ENCODE assay signal across 2 cellular contexts in genomic region chr3:136862953-136863352, GRCh38.
TF ChIP-seq lines count a peak whose summit lies in the region.

No MANE protein-coding gene starts in this region.

TF ChIP-seq in A549, 52 proteins besides CTCF, POLR2A, EP300 and RAD21:
- TF ChIP-seq PHF8 (IDR thresholded peaks at IDR 0.05; ENCODE audit: borderline replicate concordance, low read depth) (no peak), BHLHE40 (IDR thresholded peaks at IDR 0.05; ENCODE audit: low read depth, low read length) (no peak), ESRRA (IDR thresholded peaks at IDR 0.05; ENCODE audit: borderline replicate concordance, low read length) (no peak), TP53 (CRISPR knock-in tag; IDR thresholded peaks at IDR 0.05) (no peak), HOXB5 (CRISPR knock-in tag; IDR thresholded peaks at IDR 0.05) (no peak), REST (IDR thresholded peaks at IDR 0.05) (no peak), NPAS2 (CRISPR knock-in tag; IDR thresholded peaks at IDR 0.05; ENCODE audit: borderline replicate concordance) (no peak), ELK1 (IDR thresholded peaks at IDR 0.05; ENCODE audit: low read depth, low read length) (no peak), FOXS1 (CRISPR knock-in tag; IDR thresholded peaks at IDR 0.05) (no peak), CBX8 (IDR thresholded peaks at IDR 0.05) (no peak), MYC (IDR thresholded peaks at IDR 0.05; ENCODE audit: borderline replicate concordance, low read length) (no peak), USF2 (IDR thresholded peaks at IDR 0.05) (no peak)

TF ChIP-seq in K562, 482 proteins besides CTCF, POLR2A, EP300 and RAD21:
- TF ChIP-seq TRIM25 (IDR thresholded peaks at IDR 0.05; ENCODE audit: borderline replicate concordance) (no peak), SNIP1 (IDR thresholded peaks at IDR 0.05; ENCODE audit: low read depth) (no peak), IRF9 (tag; IDR thresholded peaks at IDR 0.05) (no peak)
TF ChIP-seq in K562: peak in this region for 0.
